In the genomic region with DNA sequence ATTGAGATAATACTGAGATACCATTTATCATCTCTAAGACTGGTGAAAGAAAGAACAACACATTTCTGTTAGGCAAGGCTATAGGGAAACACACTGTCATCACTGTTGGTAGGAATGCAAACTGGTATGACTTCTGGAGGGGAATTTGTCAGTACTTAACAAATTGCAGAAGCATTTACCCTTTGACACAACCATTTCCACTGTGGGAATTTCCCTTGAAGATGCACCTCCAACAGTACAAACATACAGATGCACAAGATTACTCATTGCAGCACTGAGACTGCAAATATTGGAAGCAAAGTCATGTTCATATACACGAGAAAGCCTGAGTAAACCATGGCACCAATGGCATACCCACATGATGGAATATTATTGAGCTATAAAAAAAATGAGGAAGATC, we compare ENCODE assay signal across 11 cellular contexts. TPM values are rescaled to one million over a fixed set of nuclear protein-coding genes. Genes with fewer than 3 reads are reported as not detected.
DNase-seq lines count a peak whose midpoint lies in the region; ATAC-seq and TF ChIP-seq lines count a peak whose summit lies in the region.
"Had no signal": no experiment of that assay in that cellular context is flagged by ENCODE, and none has a peak within 500 bp of the region (broad histone marks: within the 10 kb centered on the region; RNA-seq: fewer than 3 reads in every experiment).

No MANE protein-coding gene starts in this region.

- H3K27ac Mint-ChIP-seq in activated T-helper 17 cell treated with anti-CD3 and anti-CD28 coated beads, Interleukin-2, amount 50 U/mL, for 72 hours: no peak overlapping the region
- no peak overlapping the region for H3K27ac Mint-ChIP-seq in osteocyte (ENCODE audit: unreplicated experiment)
- no peak overlapping the region for H3K27ac Mint-ChIP-seq in WTC11
- H3K27ac Mint-ChIP-seq: CD4-positive, CD25-positive, alpha-beta regulatory T cell had no signal

- POLR2A ChIA-PET in AG04449 (lab: Yijun Ruan, JAX) (no interaction called here), WTC11 (lab: Charles Lee) (no interaction called here)

- DNase-seq in AG04449 (ENCODE audit: low read depth, low spot score) (peak; percentile 63), osteocyte (ENCODE audit: extremely low spot score, unreplicated experiment) (no peak), hepatic stellate cell (ENCODE audit: low spot score) (no peak), sciatic nerve (ENCODE audit: low spot score) (no peak), WTC11 (ENCODE audit: low spot score) (no peak)
- DNase-seq: CD4-positive, CD25-positive, alpha-beta regulatory T cell; SK-N-SH had no signal

- H3K27me3 Mint-ChIP-seq in activated T-helper 17 cell treated with anti-CD3 and anti-CD28 coated beads, Interleukin-2, amount 50 U/mL, for 72 hours: no peaks in the 10 kb centered on the region
- no peaks in the 10 kb centered on the region for H3K27me3 Mint-ChIP-seq in osteocyte (ENCODE audit: unreplicated experiment)
- no peaks in the 10 kb centered on the region for H3K27me3 Mint-ChIP-seq in WTC11 (ENCODE audit: low read depth)
- H3K27me3 Mint-ChIP-seq: CD4-positive, CD25-positive, alpha-beta regulatory T cell had no signal

- H3K36me3 Mint-ChIP-seq in activated T-helper 17 cell treated with anti-CD3 and anti-CD28 coated beads, Interleukin-2, amount 50 U/mL, for 72 hours (ENCODE audit: low read depth): peaks cover 34% of the 10 kb centered on the region
- H3K36me3 Mint-ChIP-seq in osteocyte (ENCODE audit: unreplicated experiment): peaks cover 17% of the 10 kb centered on the region
- H3K36me3 Mint-ChIP-seq in WTC11: peaks cover 14% of the 10 kb centered on the region

- CTCF ChIA-PET in AG04449 (lab: Yijun Ruan, JAX): no interaction called here
- CTCF ChIA-PET in WTC11 (lab: Charles Lee): interaction anchor here (1.6 kb wide), 1 partner anchor 46 kb away, joined by 5 read pairs; no protein-coding TSS in a partner anchor

- no peaks in the 10 kb centered on the region for H3K4me1 Mint-ChIP-seq in activated T-helper 17 cell treated with anti-CD3 and anti-CD28 coated beads, Interleukin-2, amount 50 U/mL, for 72 hours
- H3K4me1 Mint-ChIP-seq in osteocyte (ENCODE audit: unreplicated experiment) (no peaks in the 10 kb centered on the region), WTC11 (no peaks in the 10 kb centered on the region)
- H3K4me1 Mint-ChIP-seq: CD4-positive, CD25-positive, alpha-beta regulatory T cell had no signal

- H3K4me3 ChIP-seq in AG04449 (ENCODE audit: low read depth, low read length): no peak overlapping the region

- intact Hi-C loops in sciatic nerve (cut with DNase I): no loop called here

- TF ChIP-seq CTCF in AG04449 (IDR thresholded peaks at IDR 0.05; ENCODE audit: insufficient read depth, low read length, missing control alignments) (no peak), osteocyte (IDR thresholded peaks at IDR 0.05) (no peak), WTC11 (IDR thresholded peaks at IDR 0.05) (no peak)

- no peak overlapping the region for H3K4me3 Mint-ChIP-seq in activated T-helper 17 cell treated with anti-CD3 and anti-CD28 coated beads, Interleukin-2, amount 50 U/mL, for 72 hours
- H3K4me3 Mint-ChIP-seq in osteocyte (ENCODE audit: unreplicated experiment) (no peak overlapping the region), WTC11 (no peak overlapping the region)
- H3K4me3 Mint-ChIP-seq: CD4-positive, CD25-positive, alpha-beta regulatory T cell had no signal

- ATAC-seq in GM19023 (IDR thresholded peaks at IDR 0.05; ENCODE audit: unreplicated experiment): peak; percentile 94
- peak; percentile 96 for ATAC-seq in HG02852 (IDR thresholded peaks at IDR 0.05; ENCODE audit: unreplicated experiment)
- ATAC-seq in activated T-helper 17 cell treated with anti-CD3 and anti-CD28 coated beads, Interleukin-2, amount 50 U/mL, for 72 hours (replicated peaks): peak; percentile 96
- no peak for ATAC-seq in sciatic nerve
- ATAC-seq in WTC11: no peak

- H3K9me3 Mint-ChIP-seq in activated T-helper 17 cell treated with anti-CD3 and anti-CD28 coated beads, Interleukin-2, amount 50 U/mL, for 72 hours: no peaks in the 10 kb centered on the region
- H3K9me3 Mint-ChIP-seq in osteocyte (ENCODE audit: unreplicated experiment) (no peaks in the 10 kb centered on the region), WTC11 (no peaks in the 10 kb centered on the region)
- H3K9me3 Mint-ChIP-seq: CD4-positive, CD25-positive, alpha-beta regulatory T cell had no signal

TF ChIP-seq in WTC11, 78 proteins besides CTCF, POLR2A, EP300 and RAD21:
- TF ChIP-seq ZNF671 (CRISPR knock-in tag; IDR thresholded peaks at IDR 0.05) (no peak), ATF1 (CRISPR knock-in tag; IDR thresholded peaks at IDR 0.05) (no peak), GRHL2 (CRISPR knock-in tag; IDR thresholded peaks at IDR 0.05; ENCODE audit: insufficient replicate concordance, severe bottlenecking) (no peak)
- TF ChIP-seq, protein P1, sequence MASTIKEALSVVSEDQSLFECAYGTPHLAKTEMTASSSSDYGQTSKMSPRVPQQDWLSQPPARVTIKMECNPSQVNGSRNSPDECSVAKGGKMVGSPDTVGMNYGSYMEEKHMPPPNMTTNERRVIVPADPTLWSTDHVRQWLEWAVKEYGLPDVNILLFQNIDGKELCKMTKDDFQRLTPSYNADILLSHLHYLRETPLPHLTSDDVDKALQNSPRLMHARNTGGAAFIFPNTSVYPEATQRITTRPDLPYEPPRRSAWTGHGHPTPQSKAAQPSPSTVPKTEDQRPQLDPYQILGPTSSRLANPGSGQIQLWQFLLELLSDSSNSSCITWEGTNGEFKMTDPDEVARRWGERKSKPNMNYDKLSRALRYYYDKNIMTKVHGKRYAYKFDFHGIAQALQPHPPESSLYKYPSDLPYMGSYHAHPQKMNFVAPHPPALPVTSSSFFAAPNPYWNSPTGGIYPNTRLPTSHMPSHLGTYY (CRISPR knock-in tag; IDR thresholded peaks at IDR 0.05): no peak
- TF ChIP-seq, protein P2, sequence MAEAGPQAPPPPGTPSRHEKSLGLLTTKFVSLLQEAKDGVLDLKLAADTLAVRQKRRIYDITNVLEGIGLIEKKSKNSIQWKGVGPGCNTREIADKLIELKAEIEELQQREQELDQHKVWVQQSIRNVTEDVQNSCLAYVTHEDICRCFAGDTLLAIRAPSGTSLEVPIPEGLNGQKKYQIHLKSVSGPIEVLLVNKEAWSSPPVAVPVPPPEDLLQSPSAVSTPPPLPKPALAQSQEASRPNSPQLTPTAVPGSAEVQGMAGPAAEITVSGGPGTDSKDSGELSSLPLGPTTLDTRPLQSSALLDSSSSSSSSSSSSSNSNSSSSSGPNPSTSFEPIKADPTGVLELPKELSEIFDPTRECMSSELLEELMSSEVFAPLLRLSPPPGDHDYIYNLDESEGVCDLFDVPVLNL (CRISPR knock-in tag; IDR thresholded peaks at IDR 0.05; ENCODE audit: borderline replicate concordance, low read depth): no peak
- TF ChIP-seq, protein P3, sequence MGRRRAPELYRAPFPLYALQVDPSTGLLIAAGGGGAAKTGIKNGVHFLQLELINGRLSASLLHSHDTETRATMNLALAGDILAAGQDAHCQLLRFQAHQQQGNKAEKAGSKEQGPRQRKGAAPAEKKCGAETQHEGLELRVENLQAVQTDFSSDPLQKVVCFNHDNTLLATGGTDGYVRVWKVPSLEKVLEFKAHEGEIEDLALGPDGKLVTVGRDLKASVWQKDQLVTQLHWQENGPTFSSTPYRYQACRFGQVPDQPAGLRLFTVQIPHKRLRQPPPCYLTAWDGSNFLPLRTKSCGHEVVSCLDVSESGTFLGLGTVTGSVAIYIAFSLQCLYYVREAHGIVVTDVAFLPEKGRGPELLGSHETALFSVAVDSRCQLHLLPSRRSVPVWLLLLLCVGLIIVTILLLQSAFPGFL (CRISPR knock-in tag; IDR thresholded peaks at IDR 0.05; ENCODE audit: borderline replicate concordance): no peak

RNA-seq across cellular contexts. Expression of a gene that starts 17.6 kb away (rescaled TPM):
- total RNA-seq in activated T-helper 17 cell treated with anti-CD3 and anti-CD28 coated beads, Interleukin-2, amount 50 U/mL, for 72 hours: 10 to 100 TPM; 32.2 to 41.1 TPM
- total RNA-seq in osteocyte (28.2 and 30.2 TPM in 2 replicates), sciatic nerve (41.9 TPM), WTC11 (2021) (33.1 to 36.2 TPM (median 33.2 TPM) in 3 replicates)

RNA-seq across cellular contexts. Expression of a gene that starts 33.0 kb away (rescaled TPM):
- not detected for total RNA-seq in activated T-helper 17 cell treated with anti-CD3 and anti-CD28 coated beads, Interleukin-2, amount 50 U/mL, for 72 hours
- not detected in 2 replicates for total RNA-seq in osteocyte
- not detected for total RNA-seq in sciatic nerve
- not detected in 3 replicates for total RNA-seq in WTC11 (2021)
- total RNA-seq: CD4-positive, CD25-positive, alpha-beta regulatory T cell; mesenteric fat pad had no signal

RNA-seq across cellular contexts. Expression of a gene that starts 46.7 kb away (rescaled TPM):
- 10 to 100 TPM; 27.4 to 40.1 TPM for total RNA-seq in activated T-helper 17 cell treated with anti-CD3 and anti-CD28 coated beads, Interleukin-2, amount 50 U/mL, for 72 hours
- total RNA-seq in osteocyte (0.78 and 1.7 TPM in 2 replicates), sciatic nerve (45.8 TPM), WTC11 (2021) (8.2 to 12.4 TPM (median 8.6 TPM) in 3 replicates)

Comparison
In these comparisons a context has a peak if more than half of its experiments do, and no peak if none do; other contexts are left out.
1. ATAC-seq: peak in GM19023 (single experiment), HG02852 (single experiment) and activated T-helper 17 cell treated with anti-CD3 and anti-CD28 coated beads, Interleukin-2, amount 50 U/mL, for 72 hours (single experiment); none in sciatic nerve (single experiment) and WTC11 (single experiment).